Comparison of ENCODE assay signal across 14 cellular contexts in the genomic region with DNA sequence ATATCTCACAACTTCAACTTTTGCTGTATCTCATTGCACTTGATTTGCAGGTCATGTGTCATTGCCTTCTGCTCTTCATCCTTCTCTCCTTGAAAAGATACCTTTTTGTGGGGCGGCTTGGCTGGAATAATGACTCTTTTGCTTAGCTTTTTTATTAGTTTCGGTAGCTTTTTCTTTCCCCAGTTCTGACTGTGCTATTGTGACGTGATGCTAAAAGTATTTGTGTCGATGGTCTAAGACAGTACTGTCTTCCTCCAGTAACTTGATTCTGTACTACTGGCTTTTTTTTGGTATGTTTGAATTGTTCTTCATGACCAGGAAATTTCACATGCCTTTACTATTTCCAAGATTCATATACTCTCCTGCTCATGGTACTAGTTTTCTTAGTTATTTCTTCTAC.
"Had no signal": no experiment of that assay in that cellular context is flagged by ENCODE, and none has a peak within 500 bp of the region (broad histone marks: within the 10 kb centered on the region; RNA-seq: fewer than 3 reads in every experiment).

No MANE protein-coding gene starts in this region.

- H3K36me3 ChIP-seq: cardiac muscle cell, lower lobe of right lung, right atrium auricular region had no signal

- H3K27me3 ChIP-seq: cardiac muscle cell, hepatocyte, right atrium auricular region had no signal

- ATAC-seq: lower lobe of right lung, T-helper 17 cell had no signal

- DNase-seq: activated CD4-positive, alpha-beta T cell treated with anti-CD3 and anti-CD28 coated beads, Interleukin-2, amount 50 U/mL, for 1 hour; activated effector memory CD4-positive, alpha-beta T cell treated with Interleukin-2 at 50 U/mL for 16 hours; activated T-cell treated with anti-CD3 and anti-CD28 coated beads, Interleukin-2, amount 50 U/mL, for 1 hour; cortex of kidney; effector CD8-positive, alpha-beta T cell; kidney glomerular epithelial cell; lower lobe of right lung; small intestine; T-helper 17 cell had no signal

- H3K4me1 ChIP-seq: lower lobe of right lung, right atrium auricular region had no signal

- H3K9me3 ChIP-seq: lower lobe of right lung had no signal

- H3K4me3 ChIP-seq: cardiac muscle cell, hepatocyte, lower lobe of right lung, right atrium auricular region had no signal

- H3K4me3 Mint-ChIP-seq: activated naive CD8-positive, alpha-beta T cell; mesothelial cell of epicardium; T-helper 17 cell had no signal

- H3K27ac Mint-ChIP-seq: activated naive CD8-positive, alpha-beta T cell; mesothelial cell of epicardium; T-helper 17 cell had no signal

- H3K4me1 Mint-ChIP-seq: mesothelial cell of epicardium, T-helper 17 cell had no signal

- H3K36me3 Mint-ChIP-seq: activated naive CD8-positive, alpha-beta T cell; mesothelial cell of epicardium had no signal

- H3K27ac ChIP-seq: cardiac muscle cell, hepatocyte, lower lobe of right lung, right atrium auricular region had no signal

- H3K27me3 Mint-ChIP-seq: activated naive CD8-positive, alpha-beta T cell; T-helper 17 cell had no signal

- H3K4me2 ChIP-seq: hepatocyte had no signal

- H2AFZ ChIP-seq: hepatocyte had no signal
